In the genomic region with DNA sequence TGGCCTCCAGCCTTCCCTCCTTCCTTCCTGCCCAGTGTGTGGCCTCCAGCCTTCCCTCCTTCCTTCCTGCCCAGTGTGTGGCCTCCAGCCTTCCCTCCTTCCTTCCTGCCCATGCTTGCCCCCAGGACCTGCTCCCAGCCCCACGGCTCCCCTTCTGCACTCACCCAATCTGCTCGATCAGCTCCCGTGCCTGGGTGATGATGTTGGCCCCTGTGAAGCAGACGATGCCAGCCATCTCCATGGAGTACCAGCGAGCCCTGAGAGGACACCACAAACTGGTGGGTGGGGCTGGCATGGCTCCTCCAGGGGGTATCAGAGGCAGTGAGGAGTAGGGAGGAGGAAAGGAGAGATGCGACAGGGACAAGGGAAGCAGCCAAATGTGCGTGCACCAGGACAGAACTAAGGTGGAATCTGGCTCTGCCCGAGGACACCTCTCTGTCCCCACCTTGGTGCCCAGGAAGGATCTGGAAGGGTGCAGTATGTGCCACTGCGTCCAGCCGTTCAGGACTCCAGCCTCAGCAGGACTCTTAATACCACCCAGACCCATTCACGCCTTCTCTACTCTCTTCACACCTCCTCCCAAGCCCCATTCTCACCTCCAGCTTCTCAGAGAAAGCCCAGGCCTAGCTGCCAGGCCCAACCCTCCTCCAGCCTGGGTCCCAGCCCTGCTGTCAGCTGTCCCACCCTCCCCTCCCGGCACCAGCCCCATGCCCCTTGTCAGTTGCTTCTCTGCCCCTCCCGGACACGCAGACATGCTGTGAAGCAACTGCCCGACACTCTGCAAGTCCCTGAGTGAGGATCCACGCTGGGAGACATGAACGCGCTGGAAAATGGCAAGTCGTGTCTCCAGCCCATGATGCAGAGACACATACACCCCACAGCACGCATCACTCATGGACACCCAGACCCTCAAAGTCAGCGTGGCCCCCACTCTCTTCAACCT, we compare ENCODE assay signal across 17 cellular contexts. TPM values are rescaled to one million over a fixed set of nuclear protein-coding genes. Genes with fewer than 3 reads are reported as not detected.
"Had no signal": no experiment of that assay in that cellular context is flagged by ENCODE, and none has a peak within 500 bp of the region (broad histone marks: within the 10 kb centered on the region; RNA-seq: fewer than 3 reads in every experiment).

No MANE protein-coding gene starts in this region.

- H3K27ac Mint-ChIP-seq: activated naive CD8-positive, alpha-beta T cell; brain; nephron progenitor cell had no signal

- H3K9me3 Mint-ChIP-seq: activated T-cell treated with anti-CD3 and anti-CD28 coated beads, Interleukin-2, amount 50 U/mL, for 4 hours; brain; nephron progenitor cell had no signal

- DNase-seq: activated gamma-delta T cell treated with Interleukin-2 at 50 U/mL for 16 hours; activated T-cell treated with anti-CD3 and anti-CD28 coated beads, Interleukin-2, amount 50 U/mL, for 4 hours; central memory CD4-positive, alpha-beta T cell; effector memory CD4-positive, alpha-beta T cell; head of caudate nucleus; kidney glomerular epithelial cell; nephron progenitor cell; stimulated activated CD4-positive, alpha-beta T cell treated with anti-CD3 and anti-CD28 coated beads, Interleukin-12 subunit alpha, Interleukin-12 subunit beta, amount 100 ng/mL, for 4 hours; stimulated activated CD4-positive, alpha-beta T cell treated with anti-CD3 and anti-CD28 coated beads, Interleukin-2, amount 100 ng/mL, for 24 hours; thyroid gland had no signal

- H3K9me3 ChIP-seq: thyroid gland had no signal

- H3K4me1 Mint-ChIP-seq: brain, nephron progenitor cell had no signal

- ATAC-seq: activated T-cell treated with anti-CD3 and anti-CD28 coated beads, Interleukin-2, amount 50 U/mL, for 4 hours had no signal

- H3K27me3 ChIP-seq: thyroid gland had no signal

- H3K4me3 ChIP-seq: coronary artery, thyroid gland had no signal

- H3K27me3 Mint-ChIP-seq: activated naive CD8-positive, alpha-beta T cell; brain had no signal

- H3K4me3 Mint-ChIP-seq: activated naive CD8-positive, alpha-beta T cell; activated T-cell treated with anti-CD3 and anti-CD28 coated beads, Interleukin-2, amount 50 U/mL, for 4 hours; brain; nephron progenitor cell had no signal

- H3K4me1 ChIP-seq: thyroid gland had no signal

- H3K27ac ChIP-seq: coronary artery, thyroid gland had no signal

RNA-seq across cellular contexts. Expression of a gene that starts 45.9 kb away (rescaled TPM):
- total RNA-seq: activated T-cell treated with anti-CD3 and anti-CD28 coated beads, Interleukin-2, amount 50 U/mL, for 4 hours; epithelial cell of proximal tubule; frontal cortex; lower leg skin; osteocyte had no signal

RNA-seq across cellular contexts. Expression of a gene that starts 54.1 kb away (rescaled TPM):
- total RNA-seq: activated T-cell treated with anti-CD3 and anti-CD28 coated beads, Interleukin-2, amount 50 U/mL, for 4 hours; epithelial cell of proximal tubule; frontal cortex; lower leg skin; osteocyte had no signal
